In the genomic region with DNA sequence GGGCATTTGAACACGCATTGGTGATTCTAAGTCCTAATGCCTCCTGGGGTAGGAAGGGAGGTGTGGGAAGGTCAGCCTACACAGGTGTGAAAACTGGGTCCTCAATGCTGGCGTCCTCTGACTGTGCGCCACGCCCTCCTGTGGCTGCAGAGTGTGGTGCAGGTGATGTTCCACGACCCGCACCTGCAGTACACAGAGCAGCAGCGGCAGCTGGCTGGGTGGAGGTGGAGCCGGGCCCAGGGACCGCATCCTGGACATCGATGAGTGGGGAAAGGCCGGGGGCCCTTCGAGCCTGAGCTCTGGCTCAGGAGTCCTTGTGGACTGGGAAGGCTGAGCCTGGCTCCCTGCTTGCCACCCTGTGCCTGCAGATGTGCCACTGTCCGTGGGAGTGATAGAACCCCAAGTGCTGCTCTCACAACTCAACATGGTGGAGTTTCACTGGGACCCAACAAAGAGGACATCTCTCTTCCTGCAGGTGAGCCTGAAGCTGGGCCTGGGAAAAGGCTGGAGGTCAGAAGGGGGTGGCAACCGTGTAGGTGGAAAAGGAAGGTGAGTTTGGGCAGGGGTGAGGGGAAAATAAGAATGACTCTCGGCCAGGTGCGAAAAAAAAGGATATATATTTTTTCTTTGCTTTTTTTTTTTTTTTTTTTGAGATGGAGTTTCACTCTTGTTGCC, we compare ENCODE assay signal across 8 cellular contexts. TPM values are rescaled to one million over a fixed set of nuclear protein-coding genes. Genes with fewer than 3 reads are reported as not detected.
DNase-seq lines count a peak whose midpoint lies in the region; ATAC-seq and TF ChIP-seq lines count a peak whose summit lies in the region.

No MANE protein-coding gene starts in this region.

- H3K27ac ChIP-seq in CD4-positive, CD25-positive, alpha-beta regulatory T cell (ENCODE audit: insufficient read depth, low read length, poor library complexity, severe bottlenecking), result peak overlapping the region; percentile 89
- H3K27ac ChIP-seq in ascending aorta, result no peak overlapping the region

- peak in 2 of 3 experiments; percentile 35 to 44 for TF ChIP-seq CTCF in ascending aorta (IDR thresholded peaks at IDR 0.05)

- no peaks in the 10 kb centered on the region for H3K27me3 ChIP-seq in CD4-positive, CD25-positive, alpha-beta regulatory T cell (ENCODE audit: control insufficient read depth, insufficient read depth, low read length)
- no peaks in the 10 kb centered on the region for H3K27me3 ChIP-seq in ascending aorta

- no peaks in the 10 kb centered on the region for H3K36me3 Mint-ChIP-seq in CD4-positive, CD25-positive, alpha-beta regulatory T cell
- H3K36me3 Mint-ChIP-seq in T-helper 17 cell (ENCODE audit: low read depth), result no peaks in the 10 kb centered on the region
- no peaks in the 10 kb centered on the region for H3K36me3 Mint-ChIP-seq in immature natural killer cell

- peak overlapping the region in 2 of 4 donors; percentile 34 to 62 for H3K4me3 Mint-ChIP-seq in CD4-positive, CD25-positive, alpha-beta regulatory T cell
- H3K4me3 Mint-ChIP-seq in T-helper 17 cell, result peak overlapping the region; percentile 28
- peak overlapping the region in 4 of 5 donors; percentile 9 to 55 (median 33) for H3K4me3 Mint-ChIP-seq in immature natural killer cell

- H3K36me3 ChIP-seq in CD4-positive, CD25-positive, alpha-beta regulatory T cell (ENCODE audit: control insufficient read depth, insufficient read depth, low read length), result no peaks in the 10 kb centered on the region
- H3K36me3 ChIP-seq in ascending aorta, result no peaks in the 10 kb centered on the region

- peaks cover 44% of the 10 kb centered on the region for H3K4me1 ChIP-seq in CD4-positive, CD25-positive, alpha-beta regulatory T cell (ENCODE audit: control insufficient read depth, insufficient read depth, low read length, poor library complexity, severe bottlenecking)
- peaks cover 0 to 11% of the 10 kb centered on the region in 2 donors for H3K4me1 ChIP-seq in ascending aorta

- no peak for TF ChIP-seq EP300 in Ishikawa (IDR thresholded peaks at IDR 0.05; ENCODE audit: borderline replicate concordance)

- H3K27ac Mint-ChIP-seq in CD4-positive, CD25-positive, alpha-beta regulatory T cell, result peak overlapping the region in 2 of 3 donors; percentile 90 to 100
- H3K27ac Mint-ChIP-seq in T-helper 17 cell, result peak overlapping the region; percentile 91
- peak overlapping the region in 4 of 6 donors; percentile 34 to 82 (median 44) for H3K27ac Mint-ChIP-seq in immature natural killer cell

- no peaks in the 10 kb centered on the region for H3K9me3 Mint-ChIP-seq in CD4-positive, CD25-positive, alpha-beta regulatory T cell
- H3K9me3 Mint-ChIP-seq in immature natural killer cell, result no peaks in the 10 kb centered on the region

- H3K9me3 ChIP-seq in CD4-positive, CD25-positive, alpha-beta regulatory T cell (ENCODE audit: control insufficient read depth in 2 of 2, low read length in 2 of 2), result no peaks in the 10 kb centered on the region
- no peaks in the 10 kb centered on the region for H3K9me3 ChIP-seq in T-helper 17 cell (ENCODE audit: control insufficient read depth, low read length, poor library complexity, severe bottlenecking)
- no peaks in the 10 kb centered on the region for H3K9me3 ChIP-seq in ascending aorta

- H3K4me1 Mint-ChIP-seq in CD4-positive, CD25-positive, alpha-beta regulatory T cell, result peaks cover 6 to 41% (median 22%) of the 10 kb centered on the region in 4 donors
- H3K4me1 Mint-ChIP-seq in T-helper 17 cell (peaks cover 31% of the 10 kb centered on the region), immature natural killer cell (peaks cover 28 to 31% of the 10 kb centered on the region in 2 donors)

- peak; percentile 76 for TF ChIP-seq RAD21 in Ishikawa (IDR thresholded peaks at IDR 0.05; ENCODE audit: low read depth)

- H3K27me3 Mint-ChIP-seq in CD4-positive, CD25-positive, alpha-beta regulatory T cell, result peaks cover 12% of the 10 kb centered on the region
- H3K27me3 Mint-ChIP-seq in T-helper 17 cell, result no peaks in the 10 kb centered on the region
- H3K27me3 Mint-ChIP-seq in immature natural killer cell (ENCODE audit: low read depth in 3 of 3), result peaks cover 2 to 12% (median 7%) of the 10 kb centered on the region in 3 donors

- H3K4me3 ChIP-seq in CD4-positive, CD25-positive, alpha-beta regulatory T cell (ENCODE audit: low read depth, low read length), result peak overlapping the region; percentile 49
- H3K4me3 ChIP-seq in ascending aorta, result no peak overlapping the region

- peak; percentile 56 to 82 (median 69) for DNase-seq in CD4-positive, CD25-positive, alpha-beta regulatory T cell
- DNase-seq in T-helper 17 cell, result peak; percentile 52 to 71 (median 58)
- DNase-seq in ascending aorta (ENCODE audit: low spot score in 2 of 2), result no peak
- DNase-seq in immature natural killer cell, result peak; percentile 38 to 47 (median 46)
- DNase-seq in stimulated activated CD4-positive, alpha-beta T cell treated with anti-CD3 and anti-CD28 coated beads, TNF-alpha, amount 100 ng/mL, for 1 hour (ENCODE audit: low read depth in 3 of 3, low spot score in 1 of 3), result peak; percentile 21 to 56 (median 31)

- ATAC-seq in CD4-positive, CD25-positive, alpha-beta regulatory T cell (ENCODE audit: low read depth in 2 of 2), result peak; percentile 38 to 46
- ATAC-seq in T-helper 17 cell (peak; percentile 55), HG02840 (IDR thresholded peaks at IDR 0.05; ENCODE audit: low FRiP score, unreplicated experiment) (no peak), HG03571 (IDR thresholded peaks at IDR 0.05; ENCODE audit: unreplicated experiment) (no peak)

- intact Hi-C loops in ascending aorta (cut with DNase I), result no loop called here

TF ChIP-seq in Ishikawa, 13 proteins besides CTCF, POLR2A, EP300 and RAD21:
- TF ChIP-seq, protein P1, sequence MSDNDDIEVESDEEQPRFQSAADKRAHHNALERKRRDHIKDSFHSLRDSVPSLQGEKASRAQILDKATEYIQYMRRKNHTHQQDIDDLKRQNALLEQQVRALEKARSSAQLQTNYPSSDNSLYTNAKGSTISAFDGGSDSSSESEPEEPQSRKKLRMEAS (IDR thresholded peaks at IDR 0.05), result peak; percentile 64; the same call in 1 of the 2 replicates
- TF ChIP-seq ZBTB7A (IDR thresholded peaks at IDR 0.05; ENCODE audit: low read depth), result no peak

RNA-seq across cellular contexts. Expression of a gene that starts 14.0 kb away (rescaled TPM):
- not detected for total RNA-seq in CD4-positive, CD25-positive, alpha-beta regulatory T cell
- not detected for polyA plus RNA-seq in CD4-positive, CD25-positive, alpha-beta regulatory T cell
- total RNA-seq in T-helper 17 cell (not detected), ascending aorta (7.9 TPM)
- not detected for polyA plus RNA-seq in immature natural killer cell

RNA-seq across cellular contexts. Expression of a gene that starts 39.7 kb away (rescaled TPM):
- total RNA-seq in CD4-positive, CD25-positive, alpha-beta regulatory T cell, result 2,336 TPM
- polyA plus RNA-seq in CD4-positive, CD25-positive, alpha-beta regulatory T cell, result 1,000 to 10,000 TPM; 2,055 to 3,537 (median 2,931) TPM
- total RNA-seq in T-helper 17 cell (1,000 to 10,000 TPM; 3,035 to 3,199 TPM), ascending aorta (1,889 TPM)
- polyA plus RNA-seq in immature natural killer cell, result 1,000 to 10,000 TPM; 1,129 to 1,798 (median 1,451) TPM

RNA-seq across cellular contexts. Expression of a gene that starts 42.3 kb away (rescaled TPM):
- total RNA-seq in CD4-positive, CD25-positive, alpha-beta regulatory T cell, result 19.3 TPM
- polyA plus RNA-seq in CD4-positive, CD25-positive, alpha-beta regulatory T cell, result 1 to 10 TPM in 2 of 4 donors, under 1 TPM in 2; 0.48 to 1.5 (median 0.97) TPM
- total RNA-seq in T-helper 17 cell, result 10 to 100 TPM; 21.4 to 21.9 TPM
- total RNA-seq in ascending aorta, result 9.6 TPM
- polyA plus RNA-seq in immature natural killer cell, result 1 to 10 TPM in 1 of 3 donors, under 1 TPM in 1, not detected in 1; 0.48 to 5.0 TPM

Comparison
In these comparisons a context has a peak if more than half of its experiments do, and no peak if none do; other contexts are left out.
1. ATAC-seq: peak in CD4-positive, CD25-positive, alpha-beta regulatory T cell (2 of 2) and T-helper 17 cell (single experiment); none in HG02840 (single experiment) and HG03571 (single experiment).
2. DNase-seq: peak in CD4-positive, CD25-positive, alpha-beta regulatory T cell (3 of 3), T-helper 17 cell (3 of 3), immature natural killer cell (3 of 3) and stimulated activated CD4-positive, alpha-beta T cell treated with anti-CD3 and anti-CD28 coated beads, TNF-alpha, amount 100 ng/mL, for 1 hour (3 of 3); none in ascending aorta (0 of 2).
3. H3K27ac Mint-ChIP-seq: peak in every context shown above with its lines; median percentile 95 in CD4-positive, CD25-positive, alpha-beta regulatory T cell; 91 in T-helper 17 cell; 44 in immature natural killer cell.